In genomic region chr2:129887688-129888266, GRCh38 we compare ENCODE assay signal across 17 cellular contexts.
A peak's percentile ranks its signal among the peaks of the same experiment; 100 is the strongest.
DNase-seq lines count a peak whose midpoint lies in the region; TF ChIP-seq lines count a peak whose summit lies in the region.
"Had no signal": no experiment of that assay in that cellular context is flagged by ENCODE, and none has a peak within 500 bp of the region (broad histone marks: within the 10 kb centered on the region; RNA-seq: fewer than 3 reads in every experiment).

No MANE protein-coding gene starts in this region.

- no peaks in the 10 kb centered on the region for H3K36me3 Mint-ChIP-seq in osteocyte (ENCODE audit: unreplicated experiment)

- no peaks in the 10 kb centered on the region for H3K4me1 Mint-ChIP-seq in osteocyte (ENCODE audit: unreplicated experiment)

- no peak overlapping the region for H3K4me3 Mint-ChIP-seq in osteocyte (ENCODE audit: unreplicated experiment)
- H3K4me3 Mint-ChIP-seq: CD4-positive, alpha-beta T cell had no signal

- H3K4me1 ChIP-seq in stomach, result no peaks in the 10 kb centered on the region
- H3K4me1 ChIP-seq: BE2C, HAP-1 had no signal

- WGBS in stomach, 5 donors, result 57 to 66% (median 66%) methylated on average over 3 of the region's 3 CpGs

- no peaks in the 10 kb centered on the region for H3K27me3 Mint-ChIP-seq in osteocyte (ENCODE audit: unreplicated experiment)

- H3K27me3 ChIP-seq in stomach, result peaks cover 0 to 14% (median 7%) of the 10 kb centered on the region in 3 donors
- H3K27me3 ChIP-seq: BE2C had no signal

- no peak for TF ChIP-seq POLR2A in stomach (IDR thresholded peaks at IDR 0.05)

- intact Hi-C loops in stomach (cut with DNase I; ENCODE audit: low total_unique reads), result no loop called here

- no peaks in the 10 kb centered on the region for H3K36me3 ChIP-seq in stomach
- H3K36me3 ChIP-seq: BE2C, HAP-1 had no signal

- H3K9me3 ChIP-seq in stomach, result no peaks in the 10 kb centered on the region
- H3K9me3 ChIP-seq: BE2C, Caco-2, HAP-1 had no signal

- no peak overlapping the region for H3K4me3 ChIP-seq in stomach
- H3K4me3 ChIP-seq: GM12878, HAP-1 had no signal

- TF ChIP-seq CTCF in osteocyte (IDR thresholded peaks at IDR 0.05), result no peak
- TF ChIP-seq CTCF in stomach (IDR thresholded peaks at IDR 0.05), result no peak
- no peak for TF ChIP-seq CTCF in GM10266 (IDR thresholded peaks at IDR 0.05; ENCODE audit: control insufficient read depth, insufficient read depth, low read depth, missing control alignments)

- no peak overlapping the region for H3K27ac Mint-ChIP-seq in osteocyte (ENCODE audit: unreplicated experiment)
- H3K27ac Mint-ChIP-seq: CD4-positive, alpha-beta T cell had no signal

- H3K27ac ChIP-seq in stomach, result no peak overlapping the region
- H3K27ac ChIP-seq: C4-2B had no signal

- no peak for TF ChIP-seq EP300 in stomach (IDR thresholded peaks at IDR 0.05)

- no peaks in the 10 kb centered on the region for H3K9me3 Mint-ChIP-seq in osteocyte (ENCODE audit: unreplicated experiment)
- H3K9me3 Mint-ChIP-seq: CD4-positive, alpha-beta T cell had no signal

- DNase-seq in islet precursor cell (peak; percentile 18), osteocyte (ENCODE audit: extremely low spot score, unreplicated experiment) (peak; percentile 72), stomach (peak; percentile 11), GM10266 (ENCODE audit: extremely low spot score) (no peak), RKO (ENCODE audit: low spot score) (no peak)
- DNase-seq in stimulated activated CD4-positive, alpha-beta T cell treated with anti-CD3 and anti-CD28 coated beads, Interleukin-2, amount 100 ng/mL, for 24 hours, result no peak
- DNase-seq: ACHN; BE2C; Caco-2; CD4-positive, alpha-beta T cell; DMS153; DMS79 treated with DMSO at 0.1 percent for 48 hours; GF-D8; GOT3 had no signal

Comparison
In these comparisons a context has a peak if more than half of its experiments do, and no peak if none do; other contexts are left out.
1. DNase-seq: peak in islet precursor cell (single experiment), osteocyte (single experiment) and stomach (single experiment); none in GM10266 (single experiment), stimulated activated CD4-positive, alpha-beta T cell treated with anti-CD3 and anti-CD28 coated beads, Interleukin-2, amount 100 ng/mL, for 24 hours (0 of 2) and RKO (single experiment).